1 cellular context compared by ENCODE assay signal in the genomic region with DNA sequence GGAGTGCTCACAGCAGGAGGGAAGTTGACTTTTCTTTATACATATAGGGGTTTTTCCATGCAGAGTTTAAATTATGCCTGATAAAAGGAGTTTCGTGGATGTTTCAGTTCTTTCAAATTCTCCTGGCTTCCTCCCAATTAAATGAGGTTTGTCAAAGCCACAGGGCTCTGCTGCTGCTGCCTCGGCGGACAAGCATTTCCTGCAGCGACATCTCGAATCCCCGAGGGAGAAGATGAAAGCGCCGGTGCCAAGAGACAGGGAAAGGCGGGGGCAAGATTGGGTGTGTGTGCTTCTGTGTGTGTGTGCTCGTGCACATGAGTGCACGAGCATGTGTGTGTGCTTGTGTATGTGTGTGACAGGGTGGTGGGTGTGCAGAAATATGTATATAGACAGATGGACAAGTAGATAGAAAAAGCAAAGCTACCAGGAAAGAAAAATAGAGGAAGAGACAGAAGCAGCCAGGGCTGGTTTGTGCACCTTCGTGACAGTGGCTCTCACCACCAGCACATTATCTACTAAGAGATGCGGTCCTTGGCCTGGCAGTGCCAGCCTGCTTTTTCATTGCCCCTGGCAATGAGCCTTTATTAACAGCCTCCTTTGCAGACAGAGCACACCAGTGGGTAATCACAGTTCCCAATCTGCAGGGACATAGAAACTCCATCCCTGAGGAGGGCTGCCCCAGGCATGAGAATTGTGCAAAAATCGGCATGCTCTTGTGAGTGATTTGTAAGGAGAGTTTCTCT.
TF ChIP-seq lines count a peak whose summit lies in the region.

No MANE protein-coding gene starts in this region.

TF ChIP-seq in WTC11, 78 proteins besides CTCF, POLR2A, EP300 and RAD21 (continued from another document):
- TF ChIP-seq, protein P1, sequence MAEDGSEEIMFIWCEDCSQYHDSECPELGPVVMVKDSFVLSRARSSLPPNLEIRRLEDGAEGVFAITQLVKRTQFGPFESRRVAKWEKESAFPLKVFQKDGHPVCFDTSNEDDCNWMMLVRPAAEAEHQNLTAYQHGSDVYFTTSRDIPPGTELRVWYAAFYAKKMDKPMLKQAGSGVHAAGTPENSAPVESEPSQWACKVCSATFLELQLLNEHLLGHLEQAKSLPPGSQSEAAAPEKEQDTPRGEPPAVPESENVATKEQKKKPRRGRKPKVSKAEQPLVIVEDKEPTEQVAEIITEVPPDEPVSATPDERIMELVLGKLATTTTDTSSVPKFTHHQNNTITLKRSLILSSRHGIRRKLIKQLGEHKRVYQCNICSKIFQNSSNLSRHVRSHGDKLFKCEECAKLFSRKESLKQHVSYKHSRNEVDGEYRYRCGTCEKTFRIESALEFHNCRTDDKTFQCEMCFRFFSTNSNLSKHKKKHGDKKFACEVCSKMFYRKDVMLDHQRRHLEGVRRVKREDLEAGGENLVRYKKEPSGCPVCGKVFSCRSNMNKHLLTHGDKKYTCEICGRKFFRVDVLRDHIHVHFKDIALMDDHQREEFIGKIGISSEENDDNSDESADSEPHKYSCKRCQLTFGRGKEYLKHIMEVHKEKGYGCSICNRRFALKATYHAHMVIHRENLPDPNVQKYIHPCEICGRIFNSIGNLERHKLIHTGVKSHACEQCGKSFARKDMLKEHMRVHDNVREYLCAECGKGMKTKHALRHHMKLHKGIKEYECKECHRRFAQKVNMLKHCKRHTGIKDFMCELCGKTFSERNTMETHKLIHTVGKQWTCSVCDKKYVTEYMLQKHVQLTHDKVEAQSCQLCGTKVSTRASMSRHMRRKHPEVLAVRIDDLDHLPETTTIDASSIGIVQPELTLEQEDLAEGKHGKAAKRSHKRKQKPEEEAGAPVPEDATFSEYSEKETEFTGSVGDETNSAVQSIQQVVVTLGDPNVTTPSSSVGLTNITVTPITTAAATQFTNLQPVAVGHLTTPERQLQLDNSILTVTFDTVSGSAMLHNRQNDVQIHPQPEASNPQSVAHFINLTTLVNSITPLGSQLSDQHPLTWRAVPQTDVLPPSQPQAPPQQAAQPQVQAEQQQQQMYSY (CRISPR knock-in tag; IDR thresholded peaks at IDR 0.05): no peak
- no peak for TF ChIP-seq SMAD3 (CRISPR knock-in tag; IDR thresholded peaks at IDR 0.05; ENCODE audit: borderline replicate concordance)
